ENCODE assay signal across 12 cellular contexts in the genomic region with DNA sequence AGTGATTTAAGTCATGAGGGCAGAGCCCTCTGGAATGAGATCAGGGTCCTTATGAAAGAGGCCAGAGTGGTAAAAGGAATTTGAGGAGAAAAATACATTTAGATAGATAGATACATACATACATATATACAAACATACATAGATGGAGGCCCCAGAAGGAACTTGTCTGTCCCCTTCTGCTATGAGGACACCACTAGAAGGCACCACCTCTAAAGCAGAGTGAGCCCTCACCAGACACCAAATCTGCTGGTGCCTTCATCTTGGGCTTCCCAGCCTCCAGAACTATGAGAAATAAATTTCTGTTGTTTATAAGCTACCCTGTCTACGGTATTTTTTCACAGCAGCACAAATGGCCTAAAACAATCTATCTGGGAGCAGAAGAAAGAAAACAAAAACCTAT. TPM values are rescaled to one million over a fixed set of nuclear protein-coding genes. Genes with fewer than 3 reads are reported as not detected.
DNase-seq lines count a peak whose midpoint lies in the region; ATAC-seq and TF ChIP-seq lines count a peak whose summit lies in the region.
"Had no signal": no experiment of that assay in that cellular context is flagged by ENCODE, and none has a peak within 500 bp of the region (broad histone marks: within the 10 kb centered on the region; RNA-seq: fewer than 3 reads in every experiment).

No MANE protein-coding gene starts in this region.

- no peak for ATAC-seq in naive thymus-derived CD4-positive, alpha-beta T cell
- ATAC-seq in HG02840 (IDR thresholded peaks at IDR 0.05; ENCODE audit: low FRiP score, unreplicated experiment) (no peak), HG03354 (IDR thresholded peaks at IDR 0.05; ENCODE audit: poor library complexity, severe bottlenecking, unreplicated experiment) (no peak)

- H3K4me1 ChIP-seq in ACC112 (ENCODE audit: control insufficient read depth, insufficient read depth, low read length, unreplicated experiment): peaks cover 84% of the 10 kb centered on the region
- H3K4me1 ChIP-seq in naive thymus-derived CD4-positive, alpha-beta T cell (ENCODE audit: control insufficient read depth in 2 of 2, insufficient read depth in 2 of 2, low read length in 2 of 2): peaks cover 84 to 89% of the 10 kb centered on the region in 2 donors

- peaks cover 33% of the 10 kb centered on the region for H3K4me1 Mint-ChIP-seq in activated naive CD8-positive, alpha-beta T cell (ENCODE audit: low read depth)
- peaks cover 24 to 77% (median 31%) of the 10 kb centered on the region in 7 donors for H3K4me1 Mint-ChIP-seq in naive thymus-derived CD4-positive, alpha-beta T cell

- H3K4me3 Mint-ChIP-seq in activated naive CD8-positive, alpha-beta T cell: peak overlapping the region; percentile 77
- H3K4me3 Mint-ChIP-seq in naive thymus-derived CD4-positive, alpha-beta T cell: peak overlapping the region in 3 of 10 donors; percentile 82 to 87 (median 83)

- no peak overlapping the region for H3K27ac Mint-ChIP-seq in activated naive CD8-positive, alpha-beta T cell
- peak overlapping the region in 4 of 9 donors; percentile 91 to 98 (median 94) for H3K27ac Mint-ChIP-seq in naive thymus-derived CD4-positive, alpha-beta T cell

- no peaks in the 10 kb centered on the region for H3K27me3 Mint-ChIP-seq in activated naive CD8-positive, alpha-beta T cell
- no peaks in the 10 kb centered on the region for H3K27me3 Mint-ChIP-seq in naive thymus-derived CD4-positive, alpha-beta T cell

- peaks cover 96% of the 10 kb centered on the region for H3K79me2 ChIP-seq in ACC112 (ENCODE audit: control insufficient read depth, insufficient read depth, low read length, unreplicated experiment)

- no peak for DNase-seq in naive thymus-derived CD4-positive, alpha-beta T cell
- DNase-seq in head of caudate nucleus: no peak
- no peak for DNase-seq in AG08396 (ENCODE audit: low spot score)
- DNase-seq: NCI-H1417; stimulated activated CD4-positive, alpha-beta T cell treated with anti-CD3 and anti-CD28 coated beads, Interleukin-2, amount 100 ng/mL, for 48 hours had no signal

- intact Hi-C loops in naive thymus-derived CD4-positive, alpha-beta T cell (cut with micrococcal nuclease): loop anchor here in 1 of 2 donors (2.0 to 5.0 kb wide), 2 partner anchors 33 to 35 kb away; no protein-coding TSS in a partner anchor
- intact Hi-C loops in head of caudate nucleus (cut with DNase I): no loop called here

- no peaks in the 10 kb centered on the region for H3K9me3 Mint-ChIP-seq in activated naive CD8-positive, alpha-beta T cell (ENCODE audit: low read depth)
- H3K9me3 Mint-ChIP-seq in naive thymus-derived CD4-positive, alpha-beta T cell: no peaks in the 10 kb centered on the region

- H3K27me3 ChIP-seq in ACC112 (ENCODE audit: insufficient read depth, low read length): no peaks in the 10 kb centered on the region
- no peaks in the 10 kb centered on the region for H3K27me3 ChIP-seq in naive thymus-derived CD4-positive, alpha-beta T cell (ENCODE audit: control insufficient read depth in 2 of 2, insufficient read depth in 2 of 2, low read length in 2 of 2)

- POLR2A ChIA-PET in naive thymus-derived CD4-positive, alpha-beta T cell (lab: Charles Lee): interaction anchor here (1.1 to 15.7 kb wide), 6 partner anchors 8 to 50 kb away, joined by 3 to 292 read pairs (median 14); a partner anchor contains a TSS

- peaks cover 5% of the 10 kb centered on the region for H3K36me3 Mint-ChIP-seq in activated naive CD8-positive, alpha-beta T cell
- peaks cover 0 to 22% (median 0%) of the 10 kb centered on the region in 5 donors for H3K36me3 Mint-ChIP-seq in naive thymus-derived CD4-positive, alpha-beta T cell

- H3K9me3 ChIP-seq in naive thymus-derived CD4-positive, alpha-beta T cell (ENCODE audit: control insufficient read depth in 2 of 3, low read length in 3 of 3): no peaks in the 10 kb centered on the region

- H3K36me3 ChIP-seq in ACC112 (ENCODE audit: insufficient read depth, low read length): no peaks in the 10 kb centered on the region
- H3K36me3 ChIP-seq in naive thymus-derived CD4-positive, alpha-beta T cell (ENCODE audit: control insufficient read depth in 2 of 3, insufficient read depth in 3 of 3, low read length in 3 of 3): no peaks in the 10 kb centered on the region

- 0 out of 2 replicates have a peak, but pooled peaks have one; percentile 5 for TF ChIP-seq CTCF in GM12875 (IDR thresholded peaks at IDR 0.05; ENCODE audit: borderline replicate concordance, insufficient read depth, low read depth, low read length)

- H2AFZ ChIP-seq in ACC112 (ENCODE audit: low read length, unreplicated experiment): no peak overlapping the region

- H3K27ac ChIP-seq in ACC112 (ENCODE audit: low read depth, low read length): peak overlapping the region; percentile 97
- H3K27ac ChIP-seq in naive thymus-derived CD4-positive, alpha-beta T cell (ENCODE audit: low read depth, low read length): peak overlapping the region; percentile 69

- CTCF ChIA-PET in naive thymus-derived CD4-positive, alpha-beta T cell (lab: Charles Lee): interaction anchor here (1.1 to 3.7 kb wide), 5 partner anchors 18 to 70 kb away, joined by 3 to 16 read pairs (median 5); no protein-coding TSS in a partner anchor

- H3K4me3 ChIP-seq in ACC112 (ENCODE audit: low read depth, low read length) (no peak overlapping the region), GM12875 (ENCODE audit: low read depth, low read length) (no peak overlapping the region)
- peak overlapping the region; percentile 40 for H3K4me3 ChIP-seq in naive thymus-derived CD4-positive, alpha-beta T cell (ENCODE audit: low read length)

RNA-seq across cellular contexts. Expression of a gene that starts 7.9 kb away (rescaled TPM):
- 100 to 1,000 TPM in 2 of 5 experiments, 10 to 100 TPM in 3; 69.7 to 119 (median 86.1) TPM for total RNA-seq in naive thymus-derived CD4-positive, alpha-beta T cell
- 10 to 100 TPM in 1 of 2 donors, 1 to 10 TPM in 1; 7.4 to 14.5 TPM for polyA plus RNA-seq in naive thymus-derived CD4-positive, alpha-beta T cell

RNA-seq across cellular contexts. Expression of a gene that starts 22.7 kb away (rescaled TPM):
- not detected for total RNA-seq in naive thymus-derived CD4-positive, alpha-beta T cell
- polyA plus RNA-seq in naive thymus-derived CD4-positive, alpha-beta T cell: not detected
- total RNA-seq: mononuclear cell had no signal
- polyA plus RNA-seq: esophagus had no signal
